16 cellular contexts compared by ENCODE assay signal in genomic region chr6:44084231-44085014, GRCh38. TPM values are rescaled to one million over a fixed set of nuclear protein-coding genes. Genes with fewer than 3 reads are reported as not detected.
DNase-seq lines count a peak whose midpoint lies in the region; ATAC-seq and TF ChIP-seq lines count a peak whose summit lies in the region.
"Had no signal": no experiment of that assay in that cellular context is flagged by ENCODE, and none has a peak within 500 bp of the region (broad histone marks: within the 10 kb centered on the region; RNA-seq: fewer than 3 reads in every experiment).

No MANE protein-coding gene starts in this region.

- TF ChIP-seq CTCF in IMR-90 (conservative IDR thresholded peaks at IDR 0.05; ENCODE audit: low read depth, low read length), result no peak

- H2BK5ac ChIP-seq in IMR-90 (ENCODE audit: low read depth, low read length, poor library complexity, severe bottlenecking), result peak overlapping the region; percentile 35

- ATAC-seq in IMR-90 (ENCODE audit: low read depth), result peak; percentile 36
- ATAC-seq in GM19328 (IDR thresholded peaks at IDR 0.05; ENCODE audit: unreplicated experiment), result no peak
- ATAC-seq: body of pancreas; naive thymus-derived CD8-positive, alpha-beta T cell had no signal

- no peak overlapping the region for H2BK20ac ChIP-seq in IMR-90 (ENCODE audit: low read depth, low read length)

- peak overlapping the region; percentile 21; the same call in 1 of the 2 replicates for H4K5ac ChIP-seq in IMR-90 (ENCODE audit: low read depth, low read length)

- no peak overlapping the region for H3K14ac ChIP-seq in IMR-90 (replicated peaks; ENCODE audit: low read depth, low read length)

- H3K9me3 ChIP-seq in IMR-90 (ENCODE audit: control insufficient read depth, insufficient read depth, low read length) (no peaks in the 10 kb centered on the region), iPS-15b (ENCODE audit: control insufficient read depth, insufficient read depth, low read length) (no peaks in the 10 kb centered on the region)
- no peaks in the 10 kb centered on the region for H3K9me3 ChIP-seq in CD8-positive, alpha-beta memory T cell (ENCODE audit: low read length)
- H3K9me3 ChIP-seq: body of pancreas, vagina had no signal

- in situ Hi-C loops in IMR-90 (cut with MboI; ENCODE audit: low sequenced_read_pairs), result loop anchor here (5.0 kb wide), 1 partner anchor 417 kb away; no protein-coding TSS in a partner anchor

- peak overlapping the region; percentile 42; the same call in 1 of the 2 replicates for H2AK5ac ChIP-seq in IMR-90 (ENCODE audit: low read depth, low read length)

- H3K27ac Mint-ChIP-seq in CD8-positive, alpha-beta memory T cell, result no peak overlapping the region

- DNase-seq in AG20443 (ENCODE audit: low spot score) (peak; percentile 35), IMR-90 (peak; percentile 75), brain pericyte (ENCODE audit: low read depth, low spot score) (peak; percentile 34), CD1c-positive myeloid dendritic cell (ENCODE audit: extremely low spot score) (no peak), NAMALWA (ENCODE audit: low spot score) (no peak)
- no peak for DNase-seq in CD8-positive, alpha-beta memory T cell
- DNase-seq: body of pancreas; erythroblast; HCEC 1CT; KBM-7; naive thymus-derived CD8-positive, alpha-beta T cell; NCI-H2171; stimulated activated CD8-positive, alpha-beta memory T cell treated with anti-CD3 and anti-CD28 coated beads, Interleukin-4, amount 100 ng/mL, for 48 hours had no signal

- H3K4ac ChIP-seq in IMR-90 (ENCODE audit: low read depth, low read length), result peak overlapping the region; percentile 15; the same call in 1 of the 2 replicates

- H2BK15ac ChIP-seq in IMR-90 (ENCODE audit: low read depth, low read length), result no peak overlapping the region

- H2AK9ac ChIP-seq in IMR-90 (replicated peaks; ENCODE audit: low read depth, low read length, poor library complexity), result no peak overlapping the region

- H3K9me3 Mint-ChIP-seq in CD8-positive, alpha-beta memory T cell, result no peaks in the 10 kb centered on the region
- H3K9me3 Mint-ChIP-seq: naive thymus-derived CD8-positive, alpha-beta T cell had no signal

- H3K23ac ChIP-seq in IMR-90 (ENCODE audit: low read depth, low read length), result 0 out of 2 replicates have a peak overlapping the region, but pooled peaks have one; percentile 16

- POLR2A ChIA-PET in IMR-90 (lab: Charles Lee; ENCODE audit: unreplicated experiment), result interaction anchor here (0.6 kb wide), 2 partner anchors 192 to 1622 kb away, joined by 4 to 11 read pairs; no protein-coding TSS in a partner anchor
- POLR2A ChIA-PET in CD8-positive, alpha-beta memory T cell (lab: Charles Lee), result no interaction called here

- WGBS in IMR-90 (ENCODE audit: extremely low coverage in 2 of 2, insufficient read length in 1 of 2), 2 experiments, result 95% methylated on average over 9 of the region's 13 CpGs; no CpG with 5 or more reads in 1 of the 2 experiments

- no peaks in the 10 kb centered on the region for H3K27me3 Mint-ChIP-seq in CD8-positive, alpha-beta memory T cell

- peak overlapping the region; percentile 34 for H2AFZ ChIP-seq in IMR-90 (replicated peaks; ENCODE audit: low read length, poor library complexity)

- CTCF ChIA-PET in IMR-90 (lab: Yijun Ruan, JAX), result interaction anchor here (0.7 to 1.1 kb wide), 2 partner anchors 12 to 316 kb away, joined by 3 read pairs; no protein-coding TSS in a partner anchor
- CTCF ChIA-PET in CD8-positive, alpha-beta memory T cell (lab: Charles Lee), result interaction anchor here (1.0 to 7.1 kb wide), 6 partner anchors 10 to 315 kb away, joined by 3 to 72 read pairs (median 7); partner anchors contain the start of gene VEGFA

- no peak overlapping the region for H3K4me3 ChIP-seq in IMR-90 (ENCODE audit: insufficient read depth, low read depth, low read length)
- H3K4me3 ChIP-seq in iPS-15b (ENCODE audit: low read depth, low read length), result no peak overlapping the region
- H3K4me3 ChIP-seq in CD8-positive, alpha-beta memory T cell (ENCODE audit: low read length), result no peak overlapping the region
- H3K4me3 ChIP-seq: body of pancreas, vagina had no signal

- H3K36me3 Mint-ChIP-seq in CD8-positive, alpha-beta memory T cell, result peaks cover 0 to 1% (median 0%) of the 10 kb centered on the region in 3 donors

- H3K4me2 ChIP-seq in IMR-90 (ENCODE audit: low read depth, low read length), result no peak overlapping the region

- dilution Hi-C loops in IMR-90 (cut with HindIII; ENCODE audit: low sequenced_read_pairs, unreplicated experiment), result no loop called here

- no peaks in the 10 kb centered on the region; a peak in 1 of 4 replicates for H3K79me1 ChIP-seq in IMR-90 (ENCODE audit: low read depth in 1 of 2, low read length in 2 of 2)

- no peak overlapping the region for H3K9ac ChIP-seq in IMR-90 (ENCODE audit: low read depth, low read length)
- H3K9ac ChIP-seq in iPS-15b (ENCODE audit: low read depth, low read length), result peak overlapping the region; percentile 47

- H4K8ac ChIP-seq in IMR-90 (ENCODE audit: low read depth in 2 of 2, low read length in 2 of 2), result peak overlapping the region; percentile 11 to 20; a peak in 2 of 4 replicates

- peaks cover 11% of the 10 kb centered on the region for H3K4me1 ChIP-seq in IMR-90 (ENCODE audit: control insufficient read depth, insufficient read depth, low read length)
- peaks cover 2% of the 10 kb centered on the region for H3K4me1 ChIP-seq in iPS-15b (ENCODE audit: control insufficient read depth, insufficient read depth, low read length)
- no peaks in the 10 kb centered on the region for H3K4me1 ChIP-seq in CD8-positive, alpha-beta memory T cell (ENCODE audit: insufficient read depth, low read length)

- no peak overlapping the region for H3K4me3 Mint-ChIP-seq in CD8-positive, alpha-beta memory T cell
- H3K4me3 Mint-ChIP-seq: naive thymus-derived CD8-positive, alpha-beta T cell had no signal

- no TSS peak for BruUV-seq in IMR-90 (replicated peaks; lab: Mats Ljungman, UMichigan)

- H3K36me3 ChIP-seq in IMR-90 (ENCODE audit: control insufficient read depth, insufficient read depth, low read length), result 0 out of 2 replicates have a peak, but pooled peaks cover 2% of the 10 kb centered on the region
- peaks cover 6% of the 10 kb centered on the region for H3K36me3 ChIP-seq in iPS-15b (ENCODE audit: control insufficient read depth, insufficient read depth, low read length)
- no peaks in the 10 kb centered on the region for H3K36me3 ChIP-seq in CD8-positive, alpha-beta memory T cell (ENCODE audit: insufficient read depth, low read length)
- H3K36me3 ChIP-seq: vagina had no signal

- no peak overlapping the region for H3K56ac ChIP-seq in IMR-90 (ENCODE audit: extremely low read depth, insufficient read depth, low read length)

- no peaks in the 10 kb centered on the region for H3K4me1 Mint-ChIP-seq in CD8-positive, alpha-beta memory T cell

- H4K91ac ChIP-seq in IMR-90 (ENCODE audit: insufficient read depth, low read depth, low read length), result peak overlapping the region; percentile 33; the same call in 1 of the 2 replicates

- TF ChIP-seq POLR2A in IMR-90 (IDR thresholded peaks at IDR 0.05; ENCODE audit: low read depth, low read length), result no peak

- no peaks in the 10 kb centered on the region; the same call in 1 of the 2 replicates for H4K20me1 ChIP-seq in IMR-90 (ENCODE audit: insufficient read depth, low read length)

- H2BK120ac ChIP-seq in IMR-90 (ENCODE audit: low read depth, low read length), result no peak overlapping the region

- H3K27me3 ChIP-seq in IMR-90 (ENCODE audit: control insufficient read depth, insufficient read depth, low read length) (no peaks in the 10 kb centered on the region), iPS-15b (ENCODE audit: control insufficient read depth, insufficient read depth, low read length) (no peaks in the 10 kb centered on the region)
- H3K27me3 ChIP-seq in CD8-positive, alpha-beta memory T cell (ENCODE audit: insufficient read depth, low read length, poor library complexity, severe bottlenecking), result no peaks in the 10 kb centered on the region
- H3K27me3 ChIP-seq: body of pancreas, vagina had no signal

- no peak for TF ChIP-seq RAD21 in IMR-90 (IDR thresholded peaks at IDR 0.05; ENCODE audit: low read length)

- peak overlapping the region; percentile 31 for H3K27ac ChIP-seq in IMR-90 (ENCODE audit: insufficient read depth, low read length)
- H3K27ac ChIP-seq in CD8-positive, alpha-beta memory T cell (ENCODE audit: low read depth, low read length), result no peak overlapping the region
- H3K27ac ChIP-seq: body of pancreas, vagina had no signal

- H3K18ac ChIP-seq in IMR-90 (ENCODE audit: low read depth, low read length), result peak overlapping the region; percentile 18

- intact Hi-C loops in IMR-90 (cut with micrococcal nuclease), result no loop called here

- H3K9me1 ChIP-seq in IMR-90 (ENCODE audit: insufficient read depth, low read length), result no peaks in the 10 kb centered on the region

TF ChIP-seq in IMR-90, 13 proteins besides CTCF, POLR2A, EP300 and RAD21:
- no peak for TF ChIP-seq ELK1 (IDR thresholded peaks at IDR 0.05; ENCODE audit: borderline replicate concordance, low read depth, low read length)
- peak; percentile 31; the same call in 1 of the 2 replicates for TF ChIP-seq CEBPB (IDR thresholded peaks at IDR 0.05; ENCODE audit: low read depth, low read length)
- no peak for TF ChIP-seq CHD1 (IDR thresholded peaks at IDR 0.05; ENCODE audit: low read depth, low read length)

RNA-seq across cellular contexts. Expression of gene MRPL14, which starts 42.8 kb away (rescaled TPM):
- 43.7 and 52.8 TPM in 2 replicates for total RNA-seq in IMR-90 (2012; rRNA removed)
- 87.9 and 102 TPM in 2 replicates for polyA plus RNA-seq in IMR-90 (2012; rRNA removed)
- 107 and 112 TPM in 2 replicates for polyA plus RNA-seq in IMR-90 (2012; cell fraction: cytosol; rRNA removed)
- 25.7 and 42.9 TPM in 2 replicates for polyA plus RNA-seq in IMR-90 (2012; cell fraction: nucleus; rRNA removed; ENCODE audit: low replicate concordance)
- total RNA-seq in CD8-positive, alpha-beta memory T cell, result 10 to 100 TPM; 48.5 to 48.7 TPM
- 108 TPM for polyA plus RNA-seq in CD8-positive, alpha-beta memory T cell

RNA-seq across cellular contexts. Expression of gene TMEM63B, which starts 42.9 kb away (rescaled TPM):
- 12.2 and 12.8 TPM in 2 replicates for total RNA-seq in IMR-90 (2012; rRNA removed)
- 42.6 and 45.6 TPM in 2 replicates for polyA plus RNA-seq in IMR-90 (2012; rRNA removed)
- polyA plus RNA-seq in IMR-90 (2012; cell fraction: cytosol; rRNA removed), result 18.6 and 55.2 TPM in 2 replicates
- polyA plus RNA-seq in IMR-90 (2012; cell fraction: nucleus; rRNA removed; ENCODE audit: low replicate concordance), result 129 TPM in 2 replicates
- 10 to 100 TPM; 18.4 to 20.3 TPM for total RNA-seq in CD8-positive, alpha-beta memory T cell
- polyA plus RNA-seq in CD8-positive, alpha-beta memory T cell, result 1.9 TPM

Comparison
In these comparisons a context has a peak if more than half of its experiments do, and no peak if none do; other contexts are left out.
1. DNase-seq: peak in AG20443 (single experiment), IMR-90 (single experiment) and brain pericyte (single experiment); none in CD1c-positive myeloid dendritic cell (single experiment), CD8-positive, alpha-beta memory T cell (0 of 5) and NAMALWA (single experiment).